8 cellular contexts compared by ENCODE assay signal in the genomic region with DNA sequence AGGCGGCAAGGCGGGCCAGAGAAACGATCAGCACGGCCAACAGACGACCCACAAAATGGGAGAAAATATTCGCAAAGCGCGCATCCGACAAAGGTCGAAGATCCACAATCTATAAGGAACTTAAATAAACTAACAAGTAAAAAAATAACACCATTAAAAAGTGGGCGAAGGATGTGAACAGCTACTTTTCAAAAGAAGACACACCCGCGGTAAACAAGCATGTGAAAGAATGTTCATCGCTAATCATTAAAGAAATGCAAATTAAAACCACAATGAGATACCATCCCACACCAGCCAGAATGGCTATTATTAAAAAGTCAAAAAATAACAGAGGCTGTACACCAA.
DNase-seq lines count a peak whose midpoint lies in the region; ATAC-seq, FAIRE-seq and TF ChIP-seq lines count a peak whose summit lies in the region.

No MANE protein-coding gene starts in this region.

- peaks cover 3 to 15% (median 9%) of the 10 kb centered on the region in 4 donors for H3K4me1 Mint-ChIP-seq in CD4-positive, CD25-positive, alpha-beta regulatory T cell

- TF ChIP-seq CTCF in K562 (IDR thresholded peaks at IDR 0.05 in 2 of 3, conservative IDR thresholded peaks at IDR 0.05 in 1 of 3; ENCODE audit: insufficient read depth in 2 of 3, low read depth in 1 of 3, low read length in 3 of 3) (no peak), neural cell (IDR thresholded peaks at IDR 0.05; ENCODE audit: poor library complexity, severe bottlenecking) (no peak)

- no peaks in the 10 kb centered on the region for H3K36me3 Mint-ChIP-seq in CD4-positive, CD25-positive, alpha-beta regulatory T cell

- H3K27me3 ChIP-seq in CD4-positive, CD25-positive, alpha-beta regulatory T cell (ENCODE audit: control insufficient read depth, insufficient read depth, low read length): no peaks in the 10 kb centered on the region
- H3K27me3 ChIP-seq in K562 (ENCODE audit: control insufficient read depth in 2 of 2, insufficient read depth in 2 of 2, low read length in 2 of 2): peaks cover 0 to 14% of the 10 kb centered on the region in 2 experiments; a peak in 2 of 5 replicates
- no peaks in the 10 kb centered on the region for H3K27me3 ChIP-seq in neural cell (ENCODE audit: insufficient read depth, low read depth, low read length)

- H3F3A ChIP-seq in neural cell (ENCODE audit: insufficient read depth, low read length, poor library complexity, severe bottlenecking): no peaks in the 10 kb centered on the region

- H3K79me2 ChIP-seq in K562 (ENCODE audit: control insufficient read depth, insufficient read depth, low read length) (no peaks in the 10 kb centered on the region), neural cell (replicated peaks; ENCODE audit: insufficient read depth, low read length) (no peaks in the 10 kb centered on the region)

- peaks cover 8% of the 10 kb centered on the region for H3K4me1 ChIP-seq in CD4-positive, CD25-positive, alpha-beta regulatory T cell (ENCODE audit: control insufficient read depth, insufficient read depth, low read length, poor library complexity, severe bottlenecking)
- peaks cover 0 to 5% of the 10 kb centered on the region in 2 experiments; a peak in 2 of 5 replicates for H3K4me1 ChIP-seq in K562 (replicated peaks in 1 of 2; ENCODE audit: control insufficient read depth in 2 of 2, insufficient read depth in 2 of 2, low read length in 2 of 2)

- no peak overlapping the region for H3K27ac ChIP-seq in CD4-positive, CD25-positive, alpha-beta regulatory T cell (ENCODE audit: insufficient read depth, low read length, poor library complexity, severe bottlenecking)
- H3K27ac ChIP-seq in K562 (ENCODE audit: extremely low read depth, low read depth, low read length): no peak overlapping the region
- peak overlapping the region; percentile 70 for H3K27ac ChIP-seq in neural cell (ENCODE audit: low read length)

- no peak for TF ChIP-seq POLR2A in K562 (conservative IDR thresholded peaks at IDR 0.05)

- no peak overlapping the region for H3K9ac ChIP-seq in K562 (ENCODE audit: insufficient read depth in 1 of 2, low read depth in 2 of 2, low read length in 2 of 2)
- H3K9ac ChIP-seq in neural cell (ENCODE audit: low read length): peak overlapping the region; percentile 82

- no peaks in the 10 kb centered on the region for H3K9me3 ChIP-seq in CD4-positive, CD25-positive, alpha-beta regulatory T cell (ENCODE audit: control insufficient read depth in 2 of 2, low read length in 2 of 2)
- no peaks in the 10 kb centered on the region for H3K9me3 ChIP-seq in K562 (replicated peaks; ENCODE audit: control insufficient read depth, insufficient read depth, low read depth, low read length)
- no peaks in the 10 kb centered on the region for H3K9me3 ChIP-seq in neural cell (ENCODE audit: low read length)

- 19% methylated on average over 12 of the region's 14 CpGs for WGBS in K562 (ENCODE audit: insufficient coverage, low coverage, missing lambda C conversion rate)

- ATAC-seq in CD4-positive, CD25-positive, alpha-beta regulatory T cell (ENCODE audit: low read depth in 2 of 2): no peak
- ATAC-seq in HG03066 (IDR thresholded peaks at IDR 0.05; ENCODE audit: low read depth, unreplicated experiment): peak; percentile 11
- ATAC-seq in K562: no peak
- no peak for ATAC-seq in esophagus mucosa
- no peak for ATAC-seq in HG02970 (IDR thresholded peaks at IDR 0.05; ENCODE audit: low FRiP score, unreplicated experiment)

- CTCF ChIA-PET in K562 (lab: Yijun Ruan, JAX; ENCODE audit: low intra/inter-chr PET ratio): interaction anchor here (0.9 to 1.1 kb wide), 2 partner anchors 13 to 269 kb away, joined by 3 to 4 read pairs; no protein-coding TSS in a partner anchor

- H3K27me3 Mint-ChIP-seq in CD4-positive, CD25-positive, alpha-beta regulatory T cell: peaks cover 5% of the 10 kb centered on the region

- in situ Hi-C loops in K562 (cut with MboI): no loop called here

- peak overlapping the region; percentile 47 for H3K4me3 ChIP-seq in CD4-positive, CD25-positive, alpha-beta regulatory T cell (ENCODE audit: low read depth, low read length)
- H3K4me3 ChIP-seq in K562 (no peak overlapping the region), neural cell (ENCODE audit: low read length) (peak overlapping the region; percentile 72)

- H3K4me2 ChIP-seq in K562 (ENCODE audit: insufficient read depth, low read length) (0 out of 2 replicates have a peak overlapping the region, but pooled peaks have one; percentile 21), neural cell (ENCODE audit: low read length) (no peak overlapping the region)

- no peaks in the 10 kb centered on the region for H3K36me3 ChIP-seq in CD4-positive, CD25-positive, alpha-beta regulatory T cell (ENCODE audit: control insufficient read depth, insufficient read depth, low read length)
- no peaks in the 10 kb centered on the region for H3K36me3 ChIP-seq in K562 (ENCODE audit: control insufficient read depth, insufficient read depth, low read length)
- H3K36me3 ChIP-seq in neural cell (ENCODE audit: insufficient read depth, low read length): no peaks in the 10 kb centered on the region

- no peak for FAIRE-seq in K562 (lab: Jason Lieb, UNC)

- H3K4me3 Mint-ChIP-seq in CD4-positive, CD25-positive, alpha-beta regulatory T cell: peak overlapping the region; percentile 80 to 88 (median 82)

- POLR2A ChIA-PET in K562 (lab: Yijun Ruan, JAX): interaction anchor here (0.7 to 1.1 kb wide), 3 partner anchors 10 to 271 kb away, joined by 3 to 6 read pairs (median 3); no protein-coding TSS in a partner anchor

- no peak for TF ChIP-seq RAD21 in K562 (CRISPR knock-in tag; conservative IDR thresholded peaks at IDR 0.05 in 1 of 2, IDR thresholded peaks at IDR 0.05 in 1 of 2)
- TF ChIP-seq RAD21 in neural cell (conservative IDR thresholded peaks at IDR 0.05): no peak

- no TSS peak for BruUV-seq in K562 (replicated peaks; lab: Mats Ljungman, UMichigan)

- H3K9me2 ChIP-seq in neural cell (ENCODE audit: insufficient read depth, low read length): no peaks in the 10 kb centered on the region

- H4K20me1 ChIP-seq in K562 (replicated peaks; ENCODE audit: control insufficient read depth, insufficient read depth, low read length): no peaks in the 10 kb centered on the region
- H4K20me1 ChIP-seq in neural cell (ENCODE audit: insufficient read depth): no peaks in the 10 kb centered on the region

- intact Hi-C loops in K562 (cut with micrococcal nuclease): no loop called here

- H3K9me3 Mint-ChIP-seq in CD4-positive, CD25-positive, alpha-beta regulatory T cell: no peaks in the 10 kb centered on the region

- H3K27ac Mint-ChIP-seq in CD4-positive, CD25-positive, alpha-beta regulatory T cell: peak overlapping the region in 2 of 3 donors; percentile 10 to 79

- TF ChIP-seq EP300 in K562 (IDR thresholded peaks at IDR 0.05; ENCODE audit: low read length): no peak
- no peak for TF ChIP-seq EP300 in neural cell (conservative IDR thresholded peaks at IDR 0.05; ENCODE audit: poor library complexity, severe bottlenecking)

- no peaks in the 10 kb centered on the region for H3K9me1 ChIP-seq in K562 (ENCODE audit: control insufficient read depth, insufficient read depth, low read length)

- no peak for DNase-seq in CD4-positive, CD25-positive, alpha-beta regulatory T cell
- DNase-seq in K562 (ENCODE audit: extremely low read depth in 1 of 4, low spot score in 3 of 4) (no peak), NOMO-1 treated with DMSO at 0.1 percent for 48 hours (lab: John Stamatoyannopoulos, UW; ENCODE audit: unreplicated experiment) (no peak), NCI-H2081 treated with DMSO at 0.1 percent for 48 hours (lab: John Stamatoyannopoulos, UW) (no peak)

- H2AFZ ChIP-seq in K562 (ENCODE audit: low read depth, low read length): no peak overlapping the region
- H2AFZ ChIP-seq in neural cell (ENCODE audit: low read depth, low read length): no peak overlapping the region

TF ChIP-seq in K562, 482 proteins besides CTCF, POLR2A, EP300 and RAD21 (continues in another document):
- TF ChIP-seq, protein P1, sequence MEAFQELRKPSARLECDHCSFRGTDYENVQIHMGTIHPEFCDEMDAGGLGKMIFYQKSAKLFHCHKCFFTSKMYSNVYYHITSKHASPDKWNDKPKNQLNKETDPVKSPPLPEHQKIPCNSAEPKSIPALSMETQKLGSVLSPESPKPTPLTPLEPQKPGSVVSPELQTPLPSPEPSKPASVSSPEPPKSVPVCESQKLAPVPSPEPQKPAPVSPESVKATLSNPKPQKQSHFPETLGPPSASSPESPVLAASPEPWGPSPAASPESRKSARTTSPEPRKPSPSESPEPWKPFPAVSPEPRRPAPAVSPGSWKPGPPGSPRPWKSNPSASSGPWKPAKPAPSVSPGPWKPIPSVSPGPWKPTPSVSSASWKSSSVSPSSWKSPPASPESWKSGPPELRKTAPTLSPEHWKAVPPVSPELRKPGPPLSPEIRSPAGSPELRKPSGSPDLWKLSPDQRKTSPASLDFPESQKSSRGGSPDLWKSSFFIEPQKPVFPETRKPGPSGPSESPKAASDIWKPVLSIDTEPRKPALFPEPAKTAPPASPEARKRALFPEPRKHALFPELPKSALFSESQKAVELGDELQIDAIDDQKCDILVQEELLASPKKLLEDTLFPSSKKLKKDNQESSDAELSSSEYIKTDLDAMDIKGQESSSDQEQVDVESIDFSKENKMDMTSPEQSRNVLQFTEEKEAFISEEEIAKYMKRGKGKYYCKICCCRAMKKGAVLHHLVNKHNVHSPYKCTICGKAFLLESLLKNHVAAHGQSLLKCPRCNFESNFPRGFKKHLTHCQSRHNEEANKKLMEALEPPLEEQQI (IDR thresholded peaks at IDR 0.05): no peak
- no peak for TF ChIP-seq HDAC1 (IDR thresholded peaks at IDR 0.05)
- no peak for TF ChIP-seq LEF1 (IDR thresholded peaks at IDR 0.05)

TF ChIP-seq in neural cell, 6 proteins besides CTCF, POLR2A, EP300 and RAD21:
- no peak for TF ChIP-seq MXI1 (conservative IDR thresholded peaks at IDR 0.05; ENCODE audit: poor library complexity, severe bottlenecking)
- peak; percentile 24 for TF ChIP-seq SMC3 (conservative IDR thresholded peaks at IDR 0.05; ENCODE audit: poor library complexity)
